1 cellular context compared by ENCODE assay signal in the genomic region with DNA sequence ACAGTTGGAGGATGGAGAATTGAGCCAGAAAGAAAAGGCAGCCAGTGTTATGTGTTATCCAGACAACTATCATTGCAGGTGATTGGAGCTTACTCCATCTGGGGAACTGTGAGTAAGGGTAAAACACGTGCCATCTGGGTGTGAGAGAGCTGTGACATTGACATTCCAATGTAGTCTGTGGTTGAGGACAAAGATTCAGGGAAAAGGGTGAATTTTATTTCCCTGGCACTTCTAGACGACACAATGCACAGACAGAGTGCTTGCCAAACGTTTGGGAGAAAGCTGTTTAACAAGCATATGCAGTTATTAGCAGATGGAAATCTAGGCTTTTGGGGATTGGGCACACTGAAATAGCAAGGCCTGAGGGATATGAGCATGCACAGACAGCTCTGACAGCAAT.
TF ChIP-seq lines count a peak whose summit lies in the region.

No MANE protein-coding gene starts in this region.

TF ChIP-seq in GM23338, 12 proteins besides CTCF, POLR2A, EP300 and RAD21 (continued from another document):
- TF ChIP-seq, protein P1, sequence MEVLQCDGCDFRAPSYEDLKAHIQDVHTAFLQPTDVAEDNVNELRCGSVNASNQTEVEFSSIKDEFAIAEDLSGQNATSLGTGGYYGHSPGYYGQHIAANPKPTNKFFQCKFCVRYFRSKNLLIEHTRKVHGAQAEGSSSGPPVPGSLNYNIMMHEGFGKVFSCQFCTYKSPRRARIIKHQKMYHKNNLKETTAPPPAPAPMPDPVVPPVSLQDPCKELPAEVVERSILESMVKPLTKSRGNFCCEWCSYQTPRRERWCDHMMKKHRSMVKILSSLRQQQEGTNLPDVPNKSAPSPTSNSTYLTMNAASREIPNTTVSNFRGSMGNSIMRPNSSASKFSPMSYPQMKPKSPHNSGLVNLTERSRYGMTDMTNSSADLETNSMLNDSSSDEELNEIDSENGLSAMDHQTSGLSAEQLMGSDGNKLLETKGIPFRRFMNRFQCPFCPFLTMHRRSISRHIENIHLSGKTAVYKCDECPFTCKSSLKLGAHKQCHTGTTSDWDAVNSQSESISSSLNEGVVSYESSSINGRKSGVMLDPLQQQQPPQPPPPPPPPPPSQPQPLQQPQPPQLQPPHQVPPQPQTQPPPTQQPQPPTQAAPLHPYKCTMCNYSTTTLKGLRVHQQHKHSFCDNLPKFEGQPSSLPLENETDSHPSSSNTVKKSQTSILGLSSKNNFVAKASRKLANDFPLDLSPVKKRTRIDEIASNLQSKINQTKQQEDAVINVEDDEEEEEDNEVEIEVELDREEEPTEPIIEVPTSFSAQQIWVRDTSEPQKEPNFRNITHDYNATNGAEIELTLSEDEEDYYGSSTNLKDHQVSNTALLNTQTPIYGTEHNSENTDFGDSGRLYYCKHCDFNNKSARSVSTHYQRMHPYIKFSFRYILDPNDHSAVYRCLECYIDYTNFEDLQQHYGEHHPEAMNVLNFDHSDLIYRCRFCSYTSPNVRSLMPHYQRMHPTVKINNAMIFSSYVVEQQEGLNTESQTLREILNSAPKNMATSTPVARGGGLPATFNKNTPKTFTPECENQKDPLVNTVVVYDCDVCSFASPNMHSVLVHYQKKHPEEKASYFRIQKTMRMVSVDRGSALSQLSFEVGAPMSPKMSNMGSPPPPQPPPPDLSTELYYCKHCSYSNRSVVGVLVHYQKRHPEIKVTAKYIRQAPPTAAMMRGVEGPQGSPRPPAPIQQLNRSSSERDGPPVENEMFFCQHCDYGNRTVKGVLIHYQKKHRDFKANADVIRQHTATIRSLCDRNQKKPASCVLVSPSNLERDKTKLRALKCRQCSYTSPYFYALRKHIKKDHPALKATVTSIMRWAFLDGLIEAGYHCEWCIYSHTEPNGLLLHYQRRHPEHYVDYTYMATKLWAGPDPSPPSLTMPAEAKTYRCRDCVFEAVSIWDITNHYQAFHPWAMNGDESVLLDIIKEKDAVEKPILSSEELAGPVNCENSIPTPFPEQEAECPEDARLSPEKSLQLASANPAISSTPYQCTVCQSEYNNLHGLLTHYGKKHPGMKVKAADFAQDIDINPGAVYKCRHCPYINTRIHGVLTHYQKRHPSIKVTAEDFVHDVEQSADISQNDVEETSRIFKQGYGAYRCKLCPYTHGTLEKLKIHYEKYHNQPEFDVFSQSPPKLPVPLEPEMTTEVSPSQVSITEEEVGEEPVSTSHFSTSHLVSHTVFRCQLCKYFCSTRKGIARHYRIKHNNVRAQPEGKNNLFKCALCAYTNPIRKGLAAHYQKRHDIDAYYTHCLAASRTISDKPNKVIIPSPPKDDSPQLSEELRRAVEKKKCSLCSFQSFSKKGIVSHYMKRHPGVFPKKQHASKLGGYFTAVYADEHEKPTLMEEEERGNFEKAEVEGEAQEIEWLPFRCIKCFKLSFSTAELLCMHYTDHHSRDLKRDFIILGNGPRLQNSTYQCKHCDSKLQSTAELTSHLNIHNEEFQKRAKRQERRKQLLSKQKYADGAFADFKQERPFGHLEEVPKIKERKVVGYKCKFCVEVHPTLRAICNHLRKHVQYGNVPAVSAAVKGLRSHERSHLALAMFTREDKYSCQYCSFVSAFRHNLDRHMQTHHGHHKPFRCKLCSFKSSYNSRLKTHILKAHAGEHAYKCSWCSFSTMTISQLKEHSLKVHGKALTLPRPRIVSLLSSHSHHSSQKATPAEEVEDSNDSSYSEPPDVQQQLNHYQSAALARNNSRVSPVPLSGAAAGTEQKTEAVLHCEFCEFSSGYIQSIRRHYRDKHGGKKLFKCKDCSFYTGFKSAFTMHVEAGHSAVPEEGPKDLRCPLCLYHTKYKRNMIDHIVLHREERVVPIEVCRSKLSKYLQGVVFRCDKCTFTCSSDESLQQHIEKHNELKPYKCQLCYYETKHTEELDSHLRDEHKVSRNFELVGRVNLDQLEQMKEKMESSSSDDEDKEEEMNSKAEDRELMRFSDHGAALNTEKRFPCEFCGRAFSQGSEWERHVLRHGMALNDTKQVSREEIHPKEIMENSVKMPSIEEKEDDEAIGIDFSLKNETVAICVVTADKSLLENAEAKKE (CRISPR knock-in tag; IDR thresholded peaks at IDR 0.05), result no peak
- TF ChIP-seq EZH2phosphoT487 (IDR thresholded peaks at IDR 0.05; ENCODE audit: unreplicated experiment) (no peak), ZNF331 (CRISPR knock-in tag; IDR thresholded peaks at IDR 0.05; ENCODE audit: low read depth) (no peak), EZH2 (IDR thresholded peaks at IDR 0.05; ENCODE audit: low read depth, unreplicated experiment) (no peak), ZNF114 (CRISPR knock-in tag; IDR thresholded peaks at IDR 0.05) (no peak), POLR2AphosphoS5 (IDR thresholded peaks at IDR 0.05; ENCODE audit: low read depth) (no peak)
- TF ChIP-seq, protein P2, sequence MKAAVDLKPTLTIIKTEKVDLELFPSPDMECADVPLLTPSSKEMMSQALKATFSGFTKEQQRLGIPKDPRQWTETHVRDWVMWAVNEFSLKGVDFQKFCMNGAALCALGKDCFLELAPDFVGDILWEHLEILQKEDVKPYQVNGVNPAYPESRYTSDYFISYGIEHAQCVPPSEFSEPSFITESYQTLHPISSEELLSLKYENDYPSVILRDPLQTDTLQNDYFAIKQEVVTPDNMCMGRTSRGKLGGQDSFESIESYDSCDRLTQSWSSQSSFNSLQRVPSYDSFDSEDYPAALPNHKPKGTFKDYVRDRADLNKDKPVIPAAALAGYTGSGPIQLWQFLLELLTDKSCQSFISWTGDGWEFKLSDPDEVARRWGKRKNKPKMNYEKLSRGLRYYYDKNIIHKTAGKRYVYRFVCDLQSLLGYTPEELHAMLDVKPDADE (IDR thresholded peaks at IDR 0.05), result no peak
